Comparison of ENCODE assay signal across 9 cellular contexts in the genomic region with DNA sequence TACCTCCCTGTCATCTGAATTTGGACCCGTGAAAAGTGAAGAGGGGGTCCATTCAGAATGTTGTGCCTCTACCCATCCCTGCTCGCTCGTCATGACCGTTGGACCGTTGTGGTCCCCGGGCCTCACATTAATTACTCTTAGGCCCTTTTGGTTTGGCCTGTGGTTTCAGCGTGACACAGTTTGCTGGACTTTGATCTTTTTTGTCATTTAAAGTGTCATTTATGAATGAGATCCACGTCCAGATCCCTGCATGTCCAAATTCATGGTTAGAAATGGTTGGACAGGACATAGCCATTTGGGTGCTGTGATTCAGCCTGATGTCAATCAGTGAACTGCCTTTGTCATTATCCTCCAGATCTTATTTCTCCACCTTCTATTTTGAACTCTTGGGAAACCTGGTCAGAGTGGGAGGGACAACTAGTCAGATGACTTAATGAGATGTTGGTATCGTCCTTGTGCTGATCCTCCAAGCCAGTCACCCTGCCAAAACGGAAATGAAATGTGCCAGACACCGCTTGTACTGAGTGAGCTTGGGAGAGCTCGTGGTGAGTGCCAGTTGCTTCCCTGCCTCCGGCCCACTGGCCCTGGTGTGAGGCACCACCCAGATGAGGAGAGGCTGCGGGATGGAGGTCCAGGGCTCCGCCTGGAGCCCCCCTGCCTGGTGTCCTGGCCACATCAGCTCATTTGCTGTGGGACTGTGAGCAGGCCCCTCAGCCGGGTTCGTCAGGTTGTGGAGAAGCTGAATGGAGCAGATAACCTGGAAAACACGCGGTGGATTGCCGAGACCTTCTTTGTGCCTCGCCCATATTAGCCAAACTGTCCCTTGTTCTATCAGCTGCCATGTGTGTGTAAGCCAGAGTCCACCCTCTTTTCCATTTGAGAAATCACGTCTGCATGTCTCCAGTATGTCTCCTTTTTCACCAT.
DNase-seq lines count a peak whose midpoint lies in the region; ATAC-seq and TF ChIP-seq lines count a peak whose summit lies in the region.
"Had no signal": no experiment of that assay in that cellular context is flagged by ENCODE, and none has a peak within 500 bp of the region (broad histone marks: within the 10 kb centered on the region; RNA-seq: fewer than 3 reads in every experiment).

No MANE protein-coding gene starts in this region.

- no peaks in the 10 kb centered on the region for H3K27me3 ChIP-seq in CD4-positive, alpha-beta memory T cell (ENCODE audit: insufficient read depth, low read length)
- no peaks in the 10 kb centered on the region for H3K27me3 ChIP-seq in muscle layer of duodenum (ENCODE audit: low read depth, low read length)

- CTCF ChIA-PET in CD4-positive, alpha-beta memory T cell (lab: Charles Lee; ENCODE audit: partially characterized antibody): interaction anchor here (11.3 to 18.3 kb wide), 2 partner anchors 20 to 21 kb away, joined by 156 to 342 read pairs; no protein-coding TSS in a partner anchor
- CTCF ChIA-PET in RWPE1 (lab: Yijun Ruan, JAX): interaction anchor here (0.5 kb wide), 1 partner anchor 99 kb away, joined by 4 read pairs; no protein-coding TSS in a partner anchor

- intact Hi-C loops in CD4-positive, alpha-beta memory T cell (cut with micrococcal nuclease): loop anchor here (10.0 kb wide), 1 partner anchor 159 kb away; no protein-coding TSS in a partner anchor

- H3K4me1 ChIP-seq in CD4-positive, alpha-beta memory T cell (ENCODE audit: insufficient read depth, low read length): peaks cover 94% of the 10 kb centered on the region
- peaks cover 12 to 15% of the 10 kb centered on the region in 2 donors for H3K4me1 ChIP-seq in muscle layer of duodenum (ENCODE audit: control insufficient read depth in 1 of 2, insufficient read depth in 2 of 2, low read length in 2 of 2)

- POLR2A ChIA-PET in CD4-positive, alpha-beta memory T cell (lab: Charles Lee; ENCODE audit: partially characterized antibody): interaction anchor here (10.4 kb wide), 1 partner anchor 18 kb away, joined by 225 read pairs; no protein-coding TSS in a partner anchor
- POLR2A ChIA-PET in RWPE1 (lab: Yijun Ruan, JAX; ENCODE audit: low non-redundant PET): no interaction called here

- H3K9me3 ChIP-seq in CD4-positive, alpha-beta memory T cell (ENCODE audit: control insufficient read depth in 1 of 2, low read length in 2 of 2): no peaks in the 10 kb centered on the region
- no peaks in the 10 kb centered on the region for H3K9me3 ChIP-seq in muscle layer of duodenum (ENCODE audit: control insufficient read depth in 1 of 2, low read length in 2 of 2)

- H3K9me3 Mint-ChIP-seq in CD4-positive, alpha-beta memory T cell: peaks cover 0 to 7% (median under 1%) of the 10 kb centered on the region in 8 donors
- H3K9me3 Mint-ChIP-seq in effector memory CD8-positive, alpha-beta T cell: no peaks in the 10 kb centered on the region

- peak overlapping the region; percentile 94 to 99 (median 97) for H3K27ac Mint-ChIP-seq in CD4-positive, alpha-beta memory T cell
- peak overlapping the region; percentile 90 to 94 for H3K27ac Mint-ChIP-seq in effector memory CD8-positive, alpha-beta T cell

- peak overlapping the region; percentile 71 for H3K27ac ChIP-seq in CD4-positive, alpha-beta memory T cell (ENCODE audit: low read depth, low read length)
- H3K27ac ChIP-seq in RWPE1 (peak overlapping the region; percentile 80), muscle layer of duodenum (ENCODE audit: low read length) (peak overlapping the region; percentile 31)

- H3K4me1 Mint-ChIP-seq in CD4-positive, alpha-beta memory T cell: peaks cover 70 to 97% (median 88%) of the 10 kb centered on the region in 4 donors
- peaks cover 62 to 71% of the 10 kb centered on the region in 2 donors for H3K4me1 Mint-ChIP-seq in effector memory CD8-positive, alpha-beta T cell (ENCODE audit: low read depth in 2 of 2)

- no peaks in the 10 kb centered on the region for H3K36me3 ChIP-seq in CD4-positive, alpha-beta memory T cell (ENCODE audit: insufficient read depth, low read length)
- no peaks in the 10 kb centered on the region for H3K36me3 ChIP-seq in muscle layer of duodenum (ENCODE audit: control insufficient read depth in 1 of 2, insufficient read depth in 2 of 2, low read length in 2 of 2)

- no peak overlapping the region for H3K4me3 ChIP-seq in CD4-positive, alpha-beta memory T cell (ENCODE audit: low read length in 2 of 2)
- H3K4me3 ChIP-seq in muscle layer of duodenum (ENCODE audit: low read depth in 1 of 2, low read length in 2 of 2): no peak overlapping the region

- H3K27me3 Mint-ChIP-seq in CD4-positive, alpha-beta memory T cell: no peaks in the 10 kb centered on the region
- H3K27me3 Mint-ChIP-seq in effector memory CD8-positive, alpha-beta T cell: no peaks in the 10 kb centered on the region

- DNase-seq in CD4-positive, alpha-beta memory T cell: no peak
- DNase-seq in RWPE1 (ENCODE audit: low spot score) (no peak), DMS53 treated with DMSO at 0.1 percent for 48 hours (lab: John Stamatoyannopoulos, UW; ENCODE audit: unreplicated experiment) (no peak), iPS-NIHi11 (ENCODE audit: low spot score) (no peak)
- no peak for DNase-seq in effector memory CD8-positive, alpha-beta T cell
- DNase-seq in stimulated activated naive CD4-positive, alpha-beta T cell (lab: John Stamatoyannopoulos, UW): no peak

- peak overlapping the region in 7 of 8 donors; percentile 33 to 92 (median 68) for H3K4me3 Mint-ChIP-seq in CD4-positive, alpha-beta memory T cell
- H3K4me3 Mint-ChIP-seq in effector memory CD8-positive, alpha-beta T cell: peak overlapping the region in 1 of 2 donors; percentile 33
- H3K4me3 Mint-ChIP-seq: nephron had no signal

- no peak for TF ChIP-seq CTCF in RWPE1 (conservative IDR thresholded peaks at IDR 0.05; ENCODE audit: low read depth)

- H3K36me3 Mint-ChIP-seq in CD4-positive, alpha-beta memory T cell: peaks cover 25 to 49% of the 10 kb centered on the region in 2 donors
- peaks cover 15% of the 10 kb centered on the region for H3K36me3 Mint-ChIP-seq in effector memory CD8-positive, alpha-beta T cell (ENCODE audit: insufficient read depth)

- no peak for ATAC-seq in effector memory CD8-positive, alpha-beta T cell (replicated peaks)
- ATAC-seq in GM18520 (IDR thresholded peaks at IDR 0.05; ENCODE audit: unreplicated experiment): no peak
